23 cellular contexts compared by ENCODE assay signal in the genomic region with DNA sequence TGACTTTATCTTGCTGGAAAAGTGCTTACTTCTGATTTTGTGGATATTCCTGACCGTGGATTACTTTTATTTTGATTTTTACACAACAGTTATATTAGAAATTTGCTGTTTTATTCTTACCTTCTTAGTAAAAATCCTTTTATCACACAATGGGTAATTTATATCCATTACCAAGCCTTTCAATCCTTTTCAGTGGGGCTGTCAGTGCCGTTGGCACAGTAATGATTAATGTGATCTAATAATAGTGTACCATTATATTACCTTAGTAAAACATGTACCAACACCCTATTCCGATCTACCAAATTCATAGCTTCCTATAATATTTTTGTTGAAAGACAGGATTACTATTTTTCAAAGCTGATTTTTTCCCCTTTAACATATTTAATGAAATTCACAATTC.
"Had no signal": no experiment of that assay in that cellular context is flagged by ENCODE, and none has a peak within 500 bp of the region (broad histone marks: within the 10 kb centered on the region; RNA-seq: fewer than 3 reads in every experiment).

No MANE protein-coding gene starts in this region.

- H3K9me3 ChIP-seq: colonic mucosa, esophagus muscularis mucosa, esophagus squamous epithelium, gastrocnemius medialis, gastroesophageal sphincter, heart left ventricle, heart right ventricle had no signal

- H3K27me3 ChIP-seq: colonic mucosa, foreskin keratinocyte, gastrocnemius medialis had no signal

- H3K27ac ChIP-seq: colonic mucosa, coronary artery, epithelial cell of prostate, esophagus muscularis mucosa, esophagus squamous epithelium, foreskin keratinocyte, gastrocnemius medialis, gastroesophageal sphincter, heart left ventricle, heart right ventricle had no signal

- H3K36me3 ChIP-seq: colonic mucosa, esophagus muscularis mucosa, esophagus squamous epithelium, gastrocnemius medialis, gastroesophageal sphincter, heart left ventricle, heart right ventricle had no signal

- DNase-seq: colonic mucosa; cortex of kidney; dermis blood vessel endothelial cell; dorsolateral prefrontal cortex; effector CD4-positive, alpha-beta T cell; effector CD8-positive, alpha-beta T cell; effector memory CD4-positive, alpha-beta T cell; effector memory CD8-positive, alpha-beta T cell; endodermal cell; erythroblast; esophagus squamous epithelium; foreskin fibroblast; foreskin keratinocyte; foreskin melanocyte; gastrocnemius medialis; glutamatergic neuron; head of caudate nucleus; heart left ventricle; heart right ventricle had no signal

- H3K4me3 ChIP-seq: colonic mucosa, coronary artery, dorsolateral prefrontal cortex, esophagus muscularis mucosa, esophagus squamous epithelium, gastrocnemius medialis, gastroesophageal sphincter, heart left ventricle, heart right ventricle had no signal
